ENCODE assay signal across 1 cellular context in genomic region chr17:43839670-43840101, GRCh38.
TF ChIP-seq lines count a peak whose summit lies in the region.

No MANE protein-coding gene starts in this region.

TF ChIP-seq in A549, 52 proteins besides CTCF, POLR2A, EP300 and RAD21 (continued from another document):
- TF ChIP-seq USF2 (IDR thresholded peaks at IDR 0.05) (no peak), ATOH8 (CRISPR knock-in tag; IDR thresholded peaks at IDR 0.05; ENCODE audit: low read depth) (no peak), POLR2AphosphoS2 (conservative IDR thresholded peaks at IDR 0.05; ENCODE audit: low read length) (no peak), TFCP2L1 (CRISPR knock-in tag; IDR thresholded peaks at IDR 0.05) (0 out of 2 replicates have a peak, but pooled peaks have one; percentile 25), E2F6 (IDR thresholded peaks at IDR 0.05; ENCODE audit: borderline replicate concordance, low read depth) (no peak), NFE2L2 (conservative IDR thresholded peaks at IDR 0.05; ENCODE audit: low read length) (peak; percentile 56), HOXB13 (CRISPR knock-in tag; IDR thresholded peaks at IDR 0.05; ENCODE audit: low read depth) (no peak), MAX (IDR thresholded peaks at IDR 0.05) (peak; percentile 38; the same call in 1 of the 2 replicates), FOSL2 (IDR thresholded peaks at IDR 0.05) (no peak), FOSL2 (CRISPR knock-in tag; IDR thresholded peaks at IDR 0.05) (peak; percentile 20; the same call in 1 of the 2 replicates), MAZ (IDR thresholded peaks at IDR 0.05; ENCODE audit: borderline replicate concordance, low read depth, low read length) (no peak), NPAS2 (CRISPR knock-in tag; IDR thresholded peaks at IDR 0.05; ENCODE audit: borderline replicate concordance) (no peak), EHF (CRISPR knock-in tag; IDR thresholded peaks at IDR 0.05) (no peak), MAFK (IDR thresholded peaks at IDR 0.05; ENCODE audit: partially characterized antibody) (peak; percentile 91), SMC3 (IDR thresholded peaks at IDR 0.05) (no peak), JUN (IDR thresholded peaks at IDR 0.05) (peak in 1 of 2 experiments; percentile 21; a peak in 1 of 5 replicates)
